In genomic region chr12:76037130-76038105, GRCh38 we compare ENCODE assay signal across 8 cellular contexts. TPM values are rescaled to one million over a fixed set of nuclear protein-coding genes. Genes with fewer than 3 reads are reported as not detected.
DNase-seq lines count a peak whose midpoint lies in the region; ATAC-seq lines count a peak whose summit lies in the region.

No MANE protein-coding gene starts in this region.

- H3K79me2 ChIP-seq in trophoblast cell (ENCODE audit: control insufficient read depth, insufficient read depth, low read length, poor library complexity): no peaks in the 10 kb centered on the region

- H3K36me3 Mint-ChIP-seq in activated CD4-positive, alpha-beta T cell treated with anti-CD3 and anti-CD28 coated beads, Interleukin-2, amount 10 ng/mL, durations not matched to agents 24 days and 14 days (ENCODE audit: low read depth): peaks cover 8% of the 10 kb centered on the region

- intact Hi-C loops in activated CD4-positive, alpha-beta T cell treated with anti-CD3 and anti-CD28 coated beads, Interleukin-2, amount 10 ng/mL, durations not matched to agents 24 days and 14 days (cut with micrococcal nuclease): loop anchor here (1.0 to 5.0 kb wide), 4 partner anchors 220 to 705 kb away; partner anchors contain the start of genes CAPS2 and GLIPR1L1

- H3K27me3 ChIP-seq in trophoblast cell (ENCODE audit: insufficient read depth, low read length): no peaks in the 10 kb centered on the region

- H2BK12ac ChIP-seq in trophoblast cell (ENCODE audit: low read length): no peak overlapping the region

- H3K9me3 Mint-ChIP-seq in activated CD4-positive, alpha-beta T cell treated with anti-CD3 and anti-CD28 coated beads, Interleukin-2, amount 10 ng/mL, durations not matched to agents 24 days and 14 days: no peaks in the 10 kb centered on the region

- no peak overlapping the region for H3K14ac ChIP-seq in trophoblast cell (ENCODE audit: low read length)

- H4K12ac ChIP-seq in trophoblast cell (ENCODE audit: low read depth, low read length): no peak overlapping the region

- H2BK120ac ChIP-seq in trophoblast cell (ENCODE audit: insufficient read depth, low read length, poor library complexity): no peak overlapping the region

- ATAC-seq in GM19452 (IDR thresholded peaks at IDR 0.05; ENCODE audit: unreplicated experiment) (peak; percentile 62), HG03442 (IDR thresholded peaks at IDR 0.05; ENCODE audit: unreplicated experiment) (peak; percentile 61)

- no peak overlapping the region for H3K4me3 Mint-ChIP-seq in activated CD4-positive, alpha-beta T cell treated with anti-CD3 and anti-CD28 coated beads, Interleukin-2, amount 10 ng/mL, durations not matched to agents 24 days and 14 days

- H3K4ac ChIP-seq in trophoblast cell (ENCODE audit: low read depth, low read length): no peak overlapping the region

- H3K4me1 ChIP-seq in trophoblast cell (ENCODE audit: control insufficient read depth in 1 of 2, insufficient read depth in 2 of 2, low read length in 2 of 2): peaks cover 3 to 4% of the 10 kb centered on the region in 2 experiments

- no peaks in the 10 kb centered on the region for H3K9me3 ChIP-seq in trophoblast cell (ENCODE audit: insufficient read depth, low read depth, low read length)

- peaks cover 24% of the 10 kb centered on the region for H3K4me1 Mint-ChIP-seq in activated CD4-positive, alpha-beta T cell treated with anti-CD3 and anti-CD28 coated beads, Interleukin-2, amount 10 ng/mL, durations not matched to agents 24 days and 14 days

- H4K91ac ChIP-seq in trophoblast cell (ENCODE audit: low read depth, low read length): no peak overlapping the region

- no peaks in the 10 kb centered on the region for H3K27me3 Mint-ChIP-seq in activated CD4-positive, alpha-beta T cell treated with anti-CD3 and anti-CD28 coated beads, Interleukin-2, amount 10 ng/mL, durations not matched to agents 24 days and 14 days

- H4K8ac ChIP-seq in trophoblast cell (ENCODE audit: low read depth, low read length): no peak overlapping the region

- DNase-seq in EH (ENCODE audit: low read depth) (peak; percentile 84), NCI-H446 (lab: John Stamatoyannopoulos, UW) (peak; percentile 69 to 79), germinal center (ENCODE audit: low spot score) (peak; percentile 60), trophoblast cell (peak; percentile 37 to 84), GM19238 (ENCODE audit: insufficient read length, low spot score) (no peak)
- DNase-seq in activated CD4-positive, alpha-beta T cell treated with anti-CD3 and anti-CD28 coated beads, Interleukin-2, amount 10 ng/mL, durations not matched to agents 24 days and 14 days: peak; percentile 80

- H2AFZ ChIP-seq in trophoblast cell (ENCODE audit: insufficient read depth, low read length, poor library complexity): no peak overlapping the region

- H3K18ac ChIP-seq in trophoblast cell (ENCODE audit: low read length): no peak overlapping the region

- no peak overlapping the region for H3K23ac ChIP-seq in trophoblast cell (ENCODE audit: low read length)

- H2BK5ac ChIP-seq in trophoblast cell (ENCODE audit: low read depth, low read length, poor library complexity): peak overlapping the region; percentile 21

- H3K9ac ChIP-seq in trophoblast cell (ENCODE audit: low read length): no peak overlapping the region

- H3K79me1 ChIP-seq in trophoblast cell (ENCODE audit: low read length): no peaks in the 10 kb centered on the region

- H2AK5ac ChIP-seq in trophoblast cell (ENCODE audit: low read length): no peak overlapping the region

- H3K36me3 ChIP-seq in trophoblast cell (ENCODE audit: control insufficient read depth in 1 of 2, insufficient read depth in 2 of 2, low read length in 2 of 2): no peaks in the 10 kb centered on the region

- no CpG with 5 or more reads among the region's 13 CpGs for WGBS in trophoblast cell (ENCODE audit: extremely low coverage, insufficient coverage, insufficient read length)

- no peak overlapping the region for H3K4me2 ChIP-seq in trophoblast cell (ENCODE audit: low read length)

- H3K27ac ChIP-seq in trophoblast cell (ENCODE audit: low read depth, low read length): no peak overlapping the region

- no peak overlapping the region for H3K4me3 ChIP-seq in trophoblast cell (ENCODE audit: low read depth, low read length)

- H3K27ac Mint-ChIP-seq in activated CD4-positive, alpha-beta T cell treated with anti-CD3 and anti-CD28 coated beads, Interleukin-2, amount 10 ng/mL, durations not matched to agents 24 days and 14 days: no peak overlapping the region

RNA-seq across cellular contexts. Expression of gene PHLDA1, which starts 5.8 kb away (rescaled TPM):
- total RNA-seq in activated CD4-positive, alpha-beta T cell treated with anti-CD3 and anti-CD28 coated beads, Interleukin-2, amount 10 ng/mL, durations not matched to agents 24 days and 14 days: 59.6 and 60.7 TPM in 2 replicates
- polyA plus RNA-seq in trophoblast cell (2013): 3.8 and 4.5 TPM in 2 replicates

RNA-seq across cellular contexts. Expression of gene NAP1L1, which starts 47.1 kb away (rescaled TPM):
- 652 and 689 TPM in 2 replicates for total RNA-seq in activated CD4-positive, alpha-beta T cell treated with anti-CD3 and anti-CD28 coated beads, Interleukin-2, amount 10 ng/mL, durations not matched to agents 24 days and 14 days
- polyA plus RNA-seq in trophoblast cell (2013): 493 and 514 TPM in 2 replicates
